21 cellular contexts compared by ENCODE assay signal in genomic region chr7:129041929-129042200, GRCh38. TPM values are rescaled to one million over a fixed set of nuclear protein-coding genes. Genes with fewer than 3 reads are reported as not detected.
DNase-seq lines count a peak whose midpoint lies in the region; ATAC-seq and TF ChIP-seq lines count a peak whose summit lies in the region.
"Had no signal": no experiment of that assay in that cellular context is flagged by ENCODE, and none has a peak within 500 bp of the region (broad histone marks: within the 10 kb centered on the region; RNA-seq: fewer than 3 reads in every experiment).

No MANE protein-coding gene starts in this region.

- H3K27me3 ChIP-seq in Loucy (ENCODE audit: insufficient read depth, low read length, poor library complexity, severe bottlenecking), result no peaks in the 10 kb centered on the region
- no peaks in the 10 kb centered on the region for H3K27me3 ChIP-seq in ectodermal cell (ENCODE audit: control insufficient read depth, insufficient read depth, low read length, poor library complexity, severe bottlenecking)
- H3K27me3 ChIP-seq in neutrophil, result no peaks in the 10 kb centered on the region
- H3K27me3 ChIP-seq: cardiac muscle cell, dorsolateral prefrontal cortex, esophagus muscularis mucosa, right atrium auricular region had no signal

- DNase-seq in activated CD8-positive, alpha-beta memory T cell treated with anti-CD3 and anti-CD28 coated beads, Interleukin-2, amount 10 ng/mL, durations not matched to agents 7 days and 5 days, result no peak
- DNase-seq in activated CD8-positive, alpha-beta memory T cell treated with anti-CD3 and anti-CD28 coated beads, Interleukin-2, amount 50 U/mL, for 48 hours, result no peak
- no peak for DNase-seq in DMS53 (lab: John Stamatoyannopoulos, UW)
- no peak for DNase-seq in sciatic nerve (ENCODE audit: low spot score)
- no peak for DNase-seq in glomerular visceral epithelial cell (ENCODE audit: extremely low spot score)
- DNase-seq: activated CD4-positive, alpha-beta T cell treated with anti-CD3 and anti-CD28 coated beads, Interleukin-2, amount 10 ng/mL, durations not matched to agents 7 days and 5 days; activated T-cell treated with anti-CD3 and anti-CD28 coated beads, Interleukin-2, amount 50 U/mL, for 4 hours; C1 segment of cervical spinal cord; dorsolateral prefrontal cortex; left ventricle myocardium superior; mucosa of descending colon; NCI-H187; NCI-H226 had no signal

- no peak overlapping the region for H3K4me3 ChIP-seq in Loucy (ENCODE audit: low read length, poor library complexity, severe bottlenecking)
- H3K4me3 ChIP-seq in ectodermal cell (ENCODE audit: insufficient read depth, low read depth, low read length), result no peak overlapping the region
- no peak overlapping the region for H3K4me3 ChIP-seq in neutrophil (ENCODE audit: low read depth in 1 of 2, low read length in 1 of 2)
- H3K4me3 ChIP-seq: A549, cardiac muscle cell, dorsolateral prefrontal cortex, esophagus muscularis mucosa, mucosa of descending colon, right atrium auricular region had no signal

- H4K20me1 ChIP-seq in Loucy (ENCODE audit: insufficient read depth, low read length, poor library complexity, severe bottlenecking), result peaks cover 84% of the 10 kb centered on the region

- H3K36me3 ChIP-seq in Loucy (ENCODE audit: insufficient read depth, low read length) (peaks cover 37% of the 10 kb centered on the region), ectodermal cell (ENCODE audit: control insufficient read depth, insufficient read depth, low read length) (peaks cover 5% of the 10 kb centered on the region), neutrophil (peaks cover 17% of the 10 kb centered on the region)

- WGBS in ectodermal cell, 2 experiments, result 38 to 71% methylated on average over 1 of the region's 1 CpG

- H3K9me3 ChIP-seq in Loucy (ENCODE audit: insufficient read depth, low read depth, low read length), result no peaks in the 10 kb centered on the region
- no peaks in the 10 kb centered on the region for H3K9me3 ChIP-seq in ectodermal cell (ENCODE audit: control insufficient read depth, low read length)
- no peaks in the 10 kb centered on the region for H3K9me3 ChIP-seq in neutrophil
- H3K9me3 ChIP-seq: A549, esophagus muscularis mucosa, mucosa of descending colon, right atrium auricular region had no signal

- H2AFZ ChIP-seq in Loucy (ENCODE audit: low read length), result no peak overlapping the region

- no peaks in the 10 kb centered on the region for H3K9me3 Mint-ChIP-seq in activated CD8-positive, alpha-beta memory T cell treated with anti-CD3 and anti-CD28 coated beads, Interleukin-2, amount 10 ng/mL, durations not matched to agents 7 days and 5 days (ENCODE audit: low read depth)
- H3K9me3 Mint-ChIP-seq: activated CD4-positive, alpha-beta T cell treated with anti-CD3 and anti-CD28 coated beads, Interleukin-2, amount 10 ng/mL, durations not matched to agents 7 days and 5 days; activated T-cell treated with anti-CD3 and anti-CD28 coated beads, Interleukin-2, amount 50 U/mL, for 4 hours had no signal

- H3K4me2 ChIP-seq in Loucy (ENCODE audit: low read depth, low read length, poor library complexity, severe bottlenecking), result peak overlapping the region; percentile 78
- H3K4me2 ChIP-seq: A549 had no signal

- H3K36me3 Mint-ChIP-seq in activated CD8-positive, alpha-beta memory T cell treated with anti-CD3 and anti-CD28 coated beads, Interleukin-2, amount 10 ng/mL, durations not matched to agents 7 days and 5 days, result peaks cover 39% of the 10 kb centered on the region

- TF ChIP-seq CTCF in Loucy (conservative IDR thresholded peaks at IDR 0.05; ENCODE audit: low read length), result no peak
- TF ChIP-seq CTCF in neutrophil (IDR thresholded peaks at IDR 0.05), result no peak

- H3F3A ChIP-seq in Loucy (ENCODE audit: low read depth), result no peaks in the 10 kb centered on the region

- peak overlapping the region; percentile 70 for H3K27ac ChIP-seq in ectodermal cell (ENCODE audit: insufficient read depth, low read depth, low read length, poor library complexity, severe bottlenecking)
- H3K27ac ChIP-seq in neutrophil, result peak overlapping the region; percentile 58
- H3K27ac ChIP-seq: A549, esophagus muscularis mucosa, HL-60, right atrium auricular region had no signal

- H3K9ac ChIP-seq in Loucy (ENCODE audit: low read depth, low read length, poor library complexity, severe bottlenecking), result no peak overlapping the region

- peaks cover 100% of the 10 kb centered on the region for H3K79me2 ChIP-seq in Loucy (ENCODE audit: insufficient read depth, low read length)

- H3K27me3 Mint-ChIP-seq in activated CD8-positive, alpha-beta memory T cell treated with anti-CD3 and anti-CD28 coated beads, Interleukin-2, amount 10 ng/mL, durations not matched to agents 7 days and 5 days, result no peaks in the 10 kb centered on the region
- H3K27me3 Mint-ChIP-seq: activated CD4-positive, alpha-beta T cell treated with anti-CD3 and anti-CD28 coated beads, Interleukin-2, amount 10 ng/mL, durations not matched to agents 7 days and 5 days had no signal

- H3K4me1 Mint-ChIP-seq in activated CD8-positive, alpha-beta memory T cell treated with anti-CD3 and anti-CD28 coated beads, Interleukin-2, amount 10 ng/mL, durations not matched to agents 7 days and 5 days, result peaks cover 47% of the 10 kb centered on the region

- peak overlapping the region; percentile 63 for H3K27ac Mint-ChIP-seq in activated CD8-positive, alpha-beta memory T cell treated with anti-CD3 and anti-CD28 coated beads, Interleukin-2, amount 10 ng/mL, durations not matched to agents 7 days and 5 days
- H3K27ac Mint-ChIP-seq: activated CD4-positive, alpha-beta T cell treated with anti-CD3 and anti-CD28 coated beads, Interleukin-2, amount 10 ng/mL, durations not matched to agents 7 days and 5 days had no signal

- CTCF ChIA-PET in activated CD8-positive, alpha-beta memory T cell treated with anti-CD3 and anti-CD28 coated beads, Interleukin-2, amount 10 ng/mL, durations not matched to agents 7 days and 5 days (lab: Charles Lee), result interaction anchor here (1.1 to 1.8 kb wide), 3 partner anchors 12 to 79 kb away, joined by 4 to 10 read pairs (median 5); no protein-coding TSS in a partner anchor

- H3K4me1 ChIP-seq in Loucy (ENCODE audit: insufficient read depth, low read length, poor library complexity, severe bottlenecking), result peaks cover 51% of the 10 kb centered on the region
- peaks cover 27% of the 10 kb centered on the region for H3K4me1 ChIP-seq in ectodermal cell (ENCODE audit: control insufficient read depth, insufficient read depth, low read length)
- peaks cover 19 to 34% of the 10 kb centered on the region in 2 experiments for H3K4me1 ChIP-seq in neutrophil (ENCODE audit: control insufficient read depth in 1 of 2, insufficient read depth in 1 of 2, low read depth in 1 of 2, low read length in 1 of 2)
- H3K4me1 ChIP-seq: A549 had no signal

- intact Hi-C loops in sciatic nerve (cut with DNase I), result no loop called here

- no peaks in the 10 kb centered on the region for H3K9me2 ChIP-seq in Loucy (replicated peaks; ENCODE audit: low read depth, low read length)

- ATAC-seq in activated CD8-positive, alpha-beta memory T cell treated with anti-CD3 and anti-CD28 coated beads, Interleukin-2, amount 10 ng/mL, durations not matched to agents 7 days and 5 days, result no peak
- ATAC-seq in sciatic nerve, result no peak
- ATAC-seq: A549, left ventricle myocardium superior, mucosa of descending colon had no signal

- no peak overlapping the region for H3K4me3 Mint-ChIP-seq in activated CD8-positive, alpha-beta memory T cell treated with anti-CD3 and anti-CD28 coated beads, Interleukin-2, amount 10 ng/mL, durations not matched to agents 7 days and 5 days
- H3K4me3 Mint-ChIP-seq: activated CD4-positive, alpha-beta T cell treated with anti-CD3 and anti-CD28 coated beads, Interleukin-2, amount 10 ng/mL, durations not matched to agents 7 days and 5 days; activated T-cell treated with anti-CD3 and anti-CD28 coated beads, Interleukin-2, amount 50 U/mL, for 4 hours had no signal

RNA-seq across cellular contexts. Expression of gene TNPO3, which starts 13.0 kb away (rescaled TPM):
- total RNA-seq in activated CD8-positive, alpha-beta memory T cell treated with anti-CD3 and anti-CD28 coated beads, Interleukin-2, amount 10 ng/mL, durations not matched to agents 7 days and 5 days, result 10 to 100 TPM; 51.9 to 55.8 TPM
- polyA plus RNA-seq in ectodermal cell (2013, experiment 1 of 4), result 75.6 TPM
- 83.3 TPM for polyA plus RNA-seq in ectodermal cell (2013, experiment 2 of 4)
- 61.0 TPM for polyA plus RNA-seq in ectodermal cell (2013, experiment 3 of 4)
- polyA plus RNA-seq in ectodermal cell (2013, experiment 4 of 4), result 66.8 TPM
- 28.6 TPM for total RNA-seq in sciatic nerve
